3 cellular contexts compared by ENCODE assay signal in genomic region chr2:195859513-195859912, GRCh38.
A peak's percentile ranks its signal among the peaks of the same experiment; 100 is the strongest.
TF ChIP-seq lines count a peak whose summit lies in the region.

No MANE protein-coding gene starts in this region.

TF ChIP-seq in A549, 52 proteins besides CTCF, POLR2A, EP300 and RAD21:
- no peak for TF ChIP-seq SREBF2 (IDR thresholded peaks at IDR 0.05)
- no peak for TF ChIP-seq EHMT2 (IDR thresholded peaks at IDR 0.05; ENCODE audit: low read depth)
- no peak for TF ChIP-seq TP53 (CRISPR knock-in tag; IDR thresholded peaks at IDR 0.05)
- no peak for TF ChIP-seq POLR2AphosphoS2 (conservative IDR thresholded peaks at IDR 0.05; ENCODE audit: low read length)
- peak; percentile 60 for TF ChIP-seq MAFK (IDR thresholded peaks at IDR 0.05; ENCODE audit: partially characterized antibody)

TF ChIP-seq in IMR-90, 13 proteins besides CTCF, POLR2A, EP300 and RAD21:
- TF ChIP-seq CEBPB (IDR thresholded peaks at IDR 0.05; ENCODE audit: low read depth, low read length) (no peak), ELK1 (IDR thresholded peaks at IDR 0.05; ENCODE audit: borderline replicate concordance, low read depth, low read length) (no peak), MAFK (IDR thresholded peaks at IDR 0.05; ENCODE audit: low read depth, low read length) (peak; percentile 26; the same call in 1 of the 2 replicates)
TF ChIP-seq in IMR-90: peak in this region for 1.

TF ChIP-seq in H1, 55 proteins besides CTCF, POLR2A, EP300 and RAD21:
- TF ChIP-seq HDAC6 (IDR thresholded peaks at IDR 0.05; ENCODE audit: low read depth, low read length) (no peak), KDM1A (IDR thresholded peaks at IDR 0.05; ENCODE audit: borderline replicate concordance, low read length) (no peak), CHD7 (IDR thresholded peaks at IDR 0.05; ENCODE audit: insufficient replicate concordance, low read length) (no peak), CHD1 (IDR thresholded peaks at IDR 0.05; ENCODE audit: low read depth, low read length) (no peak), PHF8 (conservative IDR thresholded peaks at IDR 0.05; ENCODE audit: low read depth, low read length) (no peak), SP1 (IDR thresholded peaks at IDR 0.05; ENCODE audit: low read depth, low read length) (no peak), EZH2 (IDR thresholded peaks at IDR 0.05; ENCODE audit: low read depth, low read length, severe bottlenecking) (no peak), CHD2 (IDR thresholded peaks at IDR 0.05; ENCODE audit: low read length) (no peak), SRF (IDR thresholded peaks at IDR 0.05; ENCODE audit: low read depth, low read length) (no peak), KDM5A (IDR thresholded peaks at IDR 0.05; ENCODE audit: low read length) (no peak)
